In genomic region chrX:112450810-112451209, GRCh38 we compare ENCODE assay signal across 34 cellular contexts.
"Had no signal": no experiment of that assay in that cellular context is flagged by ENCODE, and none has a peak within 500 bp of the region (broad histone marks: within the 10 kb centered on the region; RNA-seq: fewer than 3 reads in every experiment).

No MANE protein-coding gene starts in this region.

- H3K27ac Mint-ChIP-seq: activated B cell treated with CpG ODN at 0.5 μM for 24 hours; activated CD4-positive, alpha-beta memory T cell treated with anti-CD3 and anti-CD28 coated beads, Interleukin-2, amount 10 ng/mL, durations not matched to agents 7 days and 5 days; activated CD4-positive, alpha-beta T cell treated with anti-CD3 and anti-CD28 coated beads, Interleukin-2, amount 10 ng/mL, durations not matched to agents 7 days and 5 days; activated CD8-positive, alpha-beta memory T cell treated with anti-CD3 and anti-CD28 coated beads, Interleukin-2, amount 10 ng/mL, durations not matched to agents 7 days and 5 days; activated CD8-positive, alpha-beta T cell treated with anti-CD3 and anti-CD28 coated beads, Interleukin-2, amount 10 ng/mL, durations not matched to agents 7 days and 5 days; activated naive CD4-positive, alpha-beta T cell treated with anti-CD3 and anti-CD28 coated beads, Interleukin-2, amount 10 ng/mL, durations not matched to agents 7 days and 5 days; activated naive CD4-positive, alpha-beta T cell treated with anti-CD3 and anti-CD28 coated beads, Interleukin-2, amount 50 U/mL, for 24 hours; activated naive CD8-positive, alpha-beta T cell; activated naive CD8-positive, alpha-beta T cell treated with anti-CD3 and anti-CD28 coated beads, Interleukin-2, amount 10 ng/mL, durations not matched to agents 7 days and 5 days; activated naive CD8-positive, alpha-beta T cell treated with anti-CD3 and anti-CD28 coated beads, Interleukin-2, amount 50 U/mL, for 24 hours; activated T-cell treated with anti-CD3 and anti-CD28 coated beads, Interleukin-2, amount 50 U/mL, for 24 hours; activated T-helper 2 cell treated with anti-CD3 and anti-CD28 coated beads, Interferon-gamma antibody, Interleukin-2, Interleukin-4, amounts not matched to agents 10 μg/mL and 5 μg/mL and 100 μg/mL, durations not matched to agents 14 hours and 24 hours and 36 hours; T-helper 1 cell treated with Interleukin-12 subunit alpha and Interleukin-12 subunit beta and Interleukin-4 antibody, amounts not matched to agents 30 μg/mL and 1 μg/mL, for 36 hours; T-helper 2 cell treated with Interferon-gamma antibody and Interleukin-4, amounts not matched to agents 5 μg/mL and 100 μg/mL, for 36 hours had no signal

- DNase-seq: activated B cell treated with CpG ODN at 0.5 μM for 24 hours; activated CD4-positive, alpha-beta memory T cell treated with anti-CD3 and anti-CD28 coated beads, Interleukin-2, amount 10 ng/mL, durations not matched to agents 7 days and 5 days; activated CD4-positive, alpha-beta T cell treated with anti-CD3 and anti-CD28 coated beads for 48 hours; activated CD4-positive, alpha-beta T cell treated with anti-CD3 and anti-CD28 coated beads, Interleukin-2, amount 10 ng/mL, durations not matched to agents 7 days and 5 days; activated CD4-positive, alpha-beta T cell treated with anti-CD3 and anti-CD28 coated beads, Interleukin-2, amount 50 U/mL, for 48 hours; activated CD4-positive, CD25-positive, alpha-beta regulatory T cell treated with anti-CD3 and anti-CD28 coated beads, Interleukin-2, amount 50 U/mL, for 72 hours; activated CD8-positive, alpha-beta memory T cell treated with anti-CD3 and anti-CD28 coated beads for 24 hours; activated CD8-positive, alpha-beta memory T cell treated with anti-CD3 and anti-CD28 coated beads, Interleukin-2, amount 10 ng/mL, durations not matched to agents 7 days and 5 days; activated CD8-positive, alpha-beta memory T cell treated with anti-CD3 and anti-CD28 coated beads, Interleukin-2, amount 50 U/mL, for 48 hours; activated CD8-positive, alpha-beta T cell treated with anti-CD3 and anti-CD28 coated beads, Interleukin-2, amount 10 ng/mL, durations not matched to agents 7 days and 5 days; activated effector memory CD4-positive, alpha-beta T cell treated with Interleukin-2 at 50 U/mL for 16 hours; activated gamma-delta T cell; activated naive CD4-positive, alpha-beta T cell treated with anti-CD3 and anti-CD28 coated beads, Interleukin-2, amount 10 ng/mL, durations not matched to agents 7 days and 5 days; activated naive CD4-positive, alpha-beta T cell treated with Interleukin-2 at 50 U/mL for 16 hours; activated naive CD8-positive, alpha-beta T cell treated with anti-CD3 and anti-CD28 coated beads, Interleukin-2, amount 10 ng/mL, durations not matched to agents 7 days and 5 days; activated naive CD8-positive, alpha-beta T cell treated with anti-CD3 and anti-CD28 coated beads, Interleukin-2, amount 50 U/mL, for 24 hours; activated T-cell treated with anti-CD3 and anti-CD28 coated beads, Interleukin-2, amount 50 U/mL, for 24 hours; activated T-cell treated with anti-CD3 and anti-CD28 coated beads, Interleukin-2, amount 50 U/mL, for 48 hours; amygdala; anterior cingulate cortex; body of pancreas; brain microvascular endothelial cell; central memory CD4-positive, alpha-beta T cell; T-helper 1 cell; T-helper 2 cell; T-helper 9 cell had no signal

- H3K4me1 Mint-ChIP-seq: activated B cell treated with CpG ODN at 0.5 μM for 24 hours; activated CD4-positive, alpha-beta memory T cell treated with anti-CD3 and anti-CD28 coated beads, Interleukin-2, amount 10 ng/mL, durations not matched to agents 7 days and 5 days; activated CD4-positive, alpha-beta T cell treated with anti-CD3 and anti-CD28 coated beads, Interleukin-2, amount 10 ng/mL, durations not matched to agents 7 days and 5 days; activated CD8-positive, alpha-beta memory T cell treated with anti-CD3 and anti-CD28 coated beads, Interleukin-2, amount 10 ng/mL, durations not matched to agents 7 days and 5 days; activated naive CD4-positive, alpha-beta T cell treated with anti-CD3 and anti-CD28 coated beads, Interleukin-2, amount 10 ng/mL, durations not matched to agents 7 days and 5 days; activated naive CD4-positive, alpha-beta T cell treated with anti-CD3 and anti-CD28 coated beads, Interleukin-2, amount 50 U/mL, for 24 hours; activated naive CD8-positive, alpha-beta T cell treated with anti-CD3 and anti-CD28 coated beads, Interleukin-2, amount 10 ng/mL, durations not matched to agents 7 days and 5 days; activated naive CD8-positive, alpha-beta T cell treated with anti-CD3 and anti-CD28 coated beads, Interleukin-2, amount 50 U/mL, for 24 hours had no signal

- FAIRE-seq: TTC549 had no signal

- H3K4me3 ChIP-seq: ascending aorta, body of pancreas, breast epithelium had no signal

- H3K9me3 Mint-ChIP-seq: activated B cell treated with CpG ODN at 0.5 μM for 24 hours; activated CD4-positive, alpha-beta memory T cell treated with anti-CD3 and anti-CD28 coated beads, Interleukin-2, amount 10 ng/mL, durations not matched to agents 7 days and 5 days; activated CD4-positive, alpha-beta T cell treated with anti-CD3 and anti-CD28 coated beads, Interleukin-2, amount 10 ng/mL, durations not matched to agents 7 days and 5 days; activated naive CD4-positive, alpha-beta T cell treated with anti-CD3 and anti-CD28 coated beads, Interleukin-2, amount 50 U/mL, for 24 hours; activated naive CD8-positive, alpha-beta T cell treated with anti-CD3 and anti-CD28 coated beads, Interleukin-2, amount 10 ng/mL, durations not matched to agents 7 days and 5 days; activated naive CD8-positive, alpha-beta T cell treated with anti-CD3 and anti-CD28 coated beads, Interleukin-2, amount 50 U/mL, for 24 hours; activated T-cell treated with anti-CD3 and anti-CD28 coated beads, Interleukin-2, amount 50 U/mL, for 24 hours; activated T-helper 2 cell treated with anti-CD3 and anti-CD28 coated beads, Interferon-gamma antibody, Interleukin-2, Interleukin-4, amounts not matched to agents 10 μg/mL and 5 μg/mL and 100 μg/mL, durations not matched to agents 14 hours and 24 hours and 36 hours; T-helper 1 cell treated with Interleukin-12 subunit alpha and Interleukin-12 subunit beta and Interleukin-4 antibody, amounts not matched to agents 30 μg/mL and 1 μg/mL, for 36 hours; T-helper 2 cell treated with Interferon-gamma antibody and Interleukin-4, amounts not matched to agents 5 μg/mL and 100 μg/mL, for 36 hours had no signal

- H3K4me3 Mint-ChIP-seq: activated B cell treated with CpG ODN at 0.5 μM for 24 hours; activated CD4-positive, alpha-beta memory T cell treated with anti-CD3 and anti-CD28 coated beads, Interleukin-2, amount 10 ng/mL, durations not matched to agents 7 days and 5 days; activated CD4-positive, alpha-beta T cell treated with anti-CD3 and anti-CD28 coated beads, Interleukin-2, amount 10 ng/mL, durations not matched to agents 7 days and 5 days; activated CD8-positive, alpha-beta memory T cell treated with anti-CD3 and anti-CD28 coated beads, Interleukin-2, amount 10 ng/mL, durations not matched to agents 7 days and 5 days; activated CD8-positive, alpha-beta T cell treated with anti-CD3 and anti-CD28 coated beads, Interleukin-2, amount 10 ng/mL, durations not matched to agents 7 days and 5 days; activated naive CD4-positive, alpha-beta T cell treated with anti-CD3 and anti-CD28 coated beads, Interleukin-2, amount 10 ng/mL, durations not matched to agents 7 days and 5 days; activated naive CD4-positive, alpha-beta T cell treated with anti-CD3 and anti-CD28 coated beads, Interleukin-2, amount 50 U/mL, for 24 hours; activated naive CD8-positive, alpha-beta T cell; activated naive CD8-positive, alpha-beta T cell treated with anti-CD3 and anti-CD28 coated beads, Interleukin-2, amount 10 ng/mL, durations not matched to agents 7 days and 5 days; activated naive CD8-positive, alpha-beta T cell treated with anti-CD3 and anti-CD28 coated beads, Interleukin-2, amount 50 U/mL, for 24 hours; activated T-cell treated with anti-CD3 and anti-CD28 coated beads, Interleukin-2, amount 50 U/mL, for 24 hours; T-helper 1 cell treated with Interleukin-12 subunit alpha and Interleukin-12 subunit beta and Interleukin-4 antibody, amounts not matched to agents 30 μg/mL and 1 μg/mL, for 36 hours; T-helper 2 cell treated with Interferon-gamma antibody and Interleukin-4, amounts not matched to agents 5 μg/mL and 100 μg/mL, for 36 hours had no signal

- H3K27me3 Mint-ChIP-seq: activated B cell treated with CpG ODN at 0.5 μM for 24 hours; activated CD4-positive, alpha-beta memory T cell treated with anti-CD3 and anti-CD28 coated beads, Interleukin-2, amount 10 ng/mL, durations not matched to agents 7 days and 5 days; activated CD4-positive, alpha-beta T cell treated with anti-CD3 and anti-CD28 coated beads, Interleukin-2, amount 10 ng/mL, durations not matched to agents 7 days and 5 days; activated CD8-positive, alpha-beta memory T cell treated with anti-CD3 and anti-CD28 coated beads, Interleukin-2, amount 10 ng/mL, durations not matched to agents 7 days and 5 days; activated naive CD4-positive, alpha-beta T cell treated with anti-CD3 and anti-CD28 coated beads, Interleukin-2, amount 10 ng/mL, durations not matched to agents 7 days and 5 days; activated naive CD8-positive, alpha-beta T cell; activated naive CD8-positive, alpha-beta T cell treated with anti-CD3 and anti-CD28 coated beads, Interleukin-2, amount 10 ng/mL, durations not matched to agents 7 days and 5 days; activated naive CD8-positive, alpha-beta T cell treated with anti-CD3 and anti-CD28 coated beads, Interleukin-2, amount 50 U/mL, for 24 hours had no signal

- H3K36me3 Mint-ChIP-seq: activated CD8-positive, alpha-beta memory T cell treated with anti-CD3 and anti-CD28 coated beads, Interleukin-2, amount 10 ng/mL, durations not matched to agents 7 days and 5 days; activated naive CD4-positive, alpha-beta T cell treated with anti-CD3 and anti-CD28 coated beads, Interleukin-2, amount 10 ng/mL, durations not matched to agents 7 days and 5 days; activated naive CD4-positive, alpha-beta T cell treated with anti-CD3 and anti-CD28 coated beads, Interleukin-2, amount 50 U/mL, for 24 hours; activated naive CD8-positive, alpha-beta T cell; activated naive CD8-positive, alpha-beta T cell treated with anti-CD3 and anti-CD28 coated beads, Interleukin-2, amount 10 ng/mL, durations not matched to agents 7 days and 5 days had no signal
